Comparison of ENCODE assay signal across 3 cellular contexts in genomic region chr3:112597945-112598344, GRCh38.
"Had no signal": no experiment of that assay in that cellular context is flagged by ENCODE, and none has a peak within 500 bp of the region (broad histone marks: within the 10 kb centered on the region; RNA-seq: fewer than 3 reads in every experiment).

No MANE protein-coding gene starts in this region.

- H3K4me3 ChIP-seq: GM12878 had no signal

- DNase-seq: GDM1, GF-D8 had no signal
